ENCODE assay signal across 16 cellular contexts in the genomic region with DNA sequence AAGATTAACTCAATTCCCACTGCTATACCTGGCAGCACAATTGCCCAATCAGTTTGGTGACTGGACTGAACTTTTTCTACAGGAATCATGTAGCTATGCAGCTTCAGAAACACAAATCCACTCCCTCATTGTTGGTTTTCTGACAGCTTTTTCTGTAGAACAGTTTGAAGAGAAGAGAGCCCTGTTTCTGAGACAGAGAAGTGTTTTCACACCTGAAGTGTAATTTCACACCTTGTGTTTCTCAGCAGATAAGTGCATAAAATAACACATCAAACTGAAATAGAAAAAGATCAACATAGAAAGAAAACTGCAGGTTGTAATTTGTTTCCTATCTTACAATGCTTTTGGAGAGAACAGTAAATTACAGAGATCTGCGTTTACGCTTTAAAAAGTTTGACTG.
A peak's percentile ranks its signal among the peaks of the same experiment; 100 is the strongest.
DNase-seq lines count a peak whose midpoint lies in the region; ATAC-seq, FAIRE-seq and TF ChIP-seq lines count a peak whose summit lies in the region.
"Had no signal": no experiment of that assay in that cellular context is flagged by ENCODE, and none has a peak within 500 bp of the region (broad histone marks: within the 10 kb centered on the region; RNA-seq: fewer than 3 reads in every experiment).

No MANE protein-coding gene starts in this region.

- peak; percentile 66 to 81 for ATAC-seq in natural killer cell treated with Interleukin-12 subunit alpha and Interleukin-12 subunit beta and Interleukin-15 and Interleukin-18, amount 100 ng/mL, for 72 hours

- H4K20me1 ChIP-seq in Karpas-422 (ENCODE audit: insufficient read depth, low read depth, low read length), result no peaks in the 10 kb centered on the region
- H4K20me1 ChIP-seq: BLaER1 treated with 17β-estradiol and CSF1 and Interleukin-3, amounts not matched to agents 10 nM and 100 nM had no signal

- H3K27me3 ChIP-seq in Karpas-422 (ENCODE audit: low read length), result no peaks in the 10 kb centered on the region
- H3K27me3 ChIP-seq: BLaER1 treated with 17β-estradiol and CSF1 and Interleukin-3, amounts not matched to agents 10 nM and 100 nM had no signal

- H3K4me3 Mint-ChIP-seq in natural killer cell treated with Interleukin-12 subunit alpha and Interleukin-12 subunit beta and Interleukin-15 and Interleukin-18, amount 100 ng/mL, for 72 hours, result peak overlapping the region; percentile 77
- H3K4me3 Mint-ChIP-seq: CD4-positive, CD25-positive, alpha-beta regulatory T cell had no signal

- H3K27ac Mint-ChIP-seq in natural killer cell treated with Interleukin-12 subunit alpha and Interleukin-12 subunit beta and Interleukin-15 and Interleukin-18, amount 100 ng/mL, for 72 hours, result peak overlapping the region; percentile 56 to 83
- H3K27ac Mint-ChIP-seq: CD4-positive, CD25-positive, alpha-beta regulatory T cell had no signal

- H3K9me2 ChIP-seq in Karpas-422 (replicated peaks; ENCODE audit: insufficient read depth, low read length), result no peaks in the 10 kb centered on the region

- H3K4me3 ChIP-seq in Karpas-422 (ENCODE audit: low read length), result no peak overlapping the region
- H3K4me3 ChIP-seq in epithelial cell of esophagus (ENCODE audit: low read length), result no peak overlapping the region
- H3K4me3 ChIP-seq: BLaER1 treated with 17β-estradiol and CSF1 and Interleukin-3, amounts not matched to agents 10 nM and 100 nM had no signal

- H3K4me1 ChIP-seq in Karpas-422 (ENCODE audit: low read length), result peaks cover 11% of the 10 kb centered on the region

- DNase-seq in GM18507 (ENCODE audit: extremely low spot score, insufficient read length, low read depth), result no peak
- DNase-seq in Karpas-422, result no peak
- peak; percentile 17 for DNase-seq in epithelial cell of esophagus (ENCODE audit: low read depth)
- DNase-seq in natural killer cell treated with Interleukin-12 subunit alpha and Interleukin-12 subunit beta and Interleukin-15 and Interleukin-18, amount 100 ng/mL, for 72 hours (ENCODE audit: low spot score), result no peak
- no peak for DNase-seq in NCI-H510A treated with DMSO at 0.1 percent for 48 hours (lab: John Stamatoyannopoulos, UW)
- no peak for DNase-seq in activated CD4-positive, alpha-beta T cell treated with anti-CD3 and anti-CD28 coated beads for 1 hour
- no peak for DNase-seq in activated CD4-positive, CD25-positive, alpha-beta regulatory T cell treated with anti-CD3 and anti-CD28 coated beads, Interleukin-2, amount 50 U/mL, for 72 hours
- DNase-seq in GM19238 (ENCODE audit: insufficient read length, low spot score), result no peak
- DNase-seq: ACHN; Calu3; CD4-positive, CD25-positive, alpha-beta regulatory T cell; DMS 273 treated with DMSO at 0.1 percent for 48 hours; HCEC 1CT had no signal

- peak overlapping the region; percentile 76 for H2AFZ ChIP-seq in Karpas-422 (ENCODE audit: low read length)

- no peaks in the 10 kb centered on the region for H3K9me3 ChIP-seq in Karpas-422 (ENCODE audit: low read length)

- H3K4me1 Mint-ChIP-seq in natural killer cell treated with Interleukin-12 subunit alpha and Interleukin-12 subunit beta and Interleukin-15 and Interleukin-18, amount 100 ng/mL, for 72 hours (ENCODE audit: low read depth in 2 of 2), result peaks cover 21 to 25% of the 10 kb centered on the region in 2 donors
- H3K4me1 Mint-ChIP-seq: CD4-positive, CD25-positive, alpha-beta regulatory T cell had no signal

- H3K9ac ChIP-seq in Karpas-422 (ENCODE audit: low read length), result no peak overlapping the region
- H3K9ac ChIP-seq: BLaER1 treated with 17β-estradiol and CSF1 and Interleukin-3, amounts not matched to agents 10 nM and 100 nM had no signal

- peaks cover 4% of the 10 kb centered on the region for H3K36me3 Mint-ChIP-seq in natural killer cell treated with Interleukin-12 subunit alpha and Interleukin-12 subunit beta and Interleukin-15 and Interleukin-18, amount 100 ng/mL, for 72 hours
- H3K36me3 Mint-ChIP-seq: CD4-positive, CD25-positive, alpha-beta regulatory T cell had no signal

- no peak overlapping the region for H3K27ac ChIP-seq in Karpas-422 (ENCODE audit: low read length)
- H3K27ac ChIP-seq: BLaER1 treated with 17β-estradiol and CSF1 and Interleukin-3, amounts not matched to agents 10 nM and 100 nM had no signal

- H3K27me3 Mint-ChIP-seq in natural killer cell treated with Interleukin-12 subunit alpha and Interleukin-12 subunit beta and Interleukin-15 and Interleukin-18, amount 100 ng/mL, for 72 hours, result peaks cover 0 to under 1% of the 10 kb centered on the region in 2 donors

- no peak for TF ChIP-seq CTCF in epithelial cell of esophagus (IDR thresholded peaks at IDR 0.05; ENCODE audit: insufficient read depth, low read depth, low read length, missing control alignments)

- no peaks in the 10 kb centered on the region for H3K36me3 ChIP-seq in Karpas-422 (ENCODE audit: insufficient read depth, low read length)
- H3K36me3 ChIP-seq: BLaER1 treated with 17β-estradiol and CSF1 and Interleukin-3, amounts not matched to agents 10 nM and 100 nM had no signal

- FAIRE-seq in GM18507 (lab: Jason Lieb, UNC), result peak; percentile 67
- FAIRE-seq: GM19239, H1 had no signal

- peaks cover 9% of the 10 kb centered on the region for H3K9me3 Mint-ChIP-seq in natural killer cell treated with Interleukin-12 subunit alpha and Interleukin-12 subunit beta and Interleukin-15 and Interleukin-18, amount 100 ng/mL, for 72 hours

- no peaks in the 10 kb centered on the region for H3K79me2 ChIP-seq in Karpas-422 (ENCODE audit: low read length)

- H3K4me2 ChIP-seq in Karpas-422 (ENCODE audit: low read depth, low read length, poor library complexity, severe bottlenecking), result no peak overlapping the region
- H3K4me2 ChIP-seq: BLaER1 treated with 17β-estradiol and CSF1 and Interleukin-3, amounts not matched to agents 10 nM and 100 nM had no signal
